ENCODE assay signal across 12 cellular contexts in the genomic region with DNA sequence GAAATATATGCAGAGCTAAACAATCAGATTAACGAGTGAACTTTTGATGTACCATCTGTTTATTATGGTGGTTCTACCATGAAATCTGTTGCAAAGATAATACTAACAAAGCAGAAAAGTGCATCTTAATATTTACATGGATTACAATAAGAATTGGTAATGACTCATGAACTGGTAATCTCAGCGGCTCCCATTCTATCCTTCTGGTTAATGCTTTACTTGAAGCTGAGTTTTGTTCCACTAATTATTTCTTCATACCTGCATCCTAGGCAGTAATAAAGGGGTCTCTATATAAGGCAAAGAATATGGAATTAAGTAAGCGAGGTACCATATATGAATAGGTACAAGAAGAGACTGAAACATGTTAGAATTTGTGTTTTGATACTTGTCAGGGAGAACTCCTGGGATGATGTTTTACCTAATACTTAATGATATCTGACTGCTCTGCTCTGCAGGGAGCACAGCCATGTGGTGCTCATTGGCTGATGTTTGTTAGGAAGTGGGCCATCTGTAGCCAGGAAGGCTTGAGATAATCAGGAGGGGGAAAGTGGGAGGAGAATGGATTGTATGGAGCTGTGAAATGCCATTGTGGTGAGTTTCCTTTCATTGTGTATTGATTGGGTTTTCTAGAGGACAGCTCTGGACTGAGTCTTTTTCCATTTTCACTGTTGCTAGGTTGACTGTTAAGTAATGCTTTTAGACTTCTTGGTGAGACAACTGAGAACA. TPM values are rescaled to one million over a fixed set of nuclear protein-coding genes. Genes with fewer than 3 reads are reported as not detected.
DNase-seq lines count a peak whose midpoint lies in the region; ATAC-seq, FAIRE-seq and TF ChIP-seq lines count a peak whose summit lies in the region.
"Had no signal": no experiment of that assay in that cellular context is flagged by ENCODE, and none has a peak within 500 bp of the region (broad histone marks: within the 10 kb centered on the region; RNA-seq: fewer than 3 reads in every experiment).

No MANE protein-coding gene starts in this region.

- intact Hi-C loops in Calu3 (cut with micrococcal nuclease; ENCODE audit: unreplicated experiment): loop anchor here (2.0 to 5.0 kb wide), 2 partner anchors 35 to 36 kb away; no protein-coding TSS in a partner anchor
- intact Hi-C loops in HepG2 (cut with micrococcal nuclease; ENCODE audit: unreplicated experiment): no loop called here

- POLR2A ChIA-PET in HepG2 (lab: Yijun Ruan, JAX): no interaction called here

- TF ChIP-seq RAD21 in HepG2 (CRISPR knock-in tag; IDR thresholded peaks at IDR 0.05): no peak

- no peaks in the 10 kb centered on the region for H4K20me1 ChIP-seq in HepG2 (ENCODE audit: insufficient read depth, low read length)

- 0 out of 2 replicates have a peak, but pooled peaks cover 2% of the 10 kb centered on the region for H3K9me3 ChIP-seq in HUES64 (ENCODE audit: insufficient read depth, low read depth, low read length)
- H3K9me3 ChIP-seq in HepG2 (ENCODE audit: low read length): no peaks in the 10 kb centered on the region
- H3K9me3 ChIP-seq: thoracic aorta had no signal

- H3K4me1 ChIP-seq in HUES64 (ENCODE audit: insufficient read depth, low read length): peaks cover 28% of the 10 kb centered on the region
- H3K4me1 ChIP-seq in HepG2 (ENCODE audit: insufficient read depth, low read length): no peaks in the 10 kb centered on the region

- peak; percentile 46 for DNase-seq in Calu3
- peak; percentile 87 for DNase-seq in choroid plexus epithelial cell (ENCODE audit: low read depth)
- DNase-seq in HepG2 (ENCODE audit: low spot score): peak; percentile 12
- no peak for DNase-seq in NAMALWA (ENCODE audit: low spot score)
- no peak for DNase-seq in pons (ENCODE audit: low spot score)
- DNase-seq: NCI-H1092 had no signal

- no peaks in the 10 kb centered on the region for H3K27me3 Mint-ChIP-seq in Calu3 (ENCODE audit: unreplicated experiment)

- WGBS in HUES64: 57% methylated on average over 3 of the region's 3 CpGs
- WGBS in HepG2 (ENCODE audit: low lambda C conversion rate): 79% methylated on average over 3 of the region's 3 CpGs

- H3K27ac ChIP-seq in HUES64 (ENCODE audit: low read depth, low read length) (peak overlapping the region; percentile 79), HepG2 (ENCODE audit: extremely low read length, insufficient read depth, low read length) (no peak overlapping the region)
- H3K27ac ChIP-seq: thoracic aorta had no signal

- CTCF ChIA-PET in Calu3 (lab: Charles Lee) (interaction anchor here (0.6 to 1.3 kb wide), 4 partner anchors 34 to 1469 kb away, joined by 3 to 8 read pairs (median 6); no protein-coding TSS in a partner anchor), HepG2 (lab: Yijun Ruan, JAX; ENCODE audit: low intra/inter-chr PET ratio, low total read pairs) (no interaction called here)

- H3K27me3 ChIP-seq in HUES64 (ENCODE audit: insufficient read depth, low read length): no peaks in the 10 kb centered on the region
- H3K27me3 ChIP-seq in HepG2 (ENCODE audit: control insufficient read depth in 1 of 2, insufficient read depth in 2 of 2, low read length in 2 of 2): no peaks in the 10 kb centered on the region

- no peak overlapping the region for H3K4me2 ChIP-seq in HepG2 (ENCODE audit: low read depth, low read length)

- FAIRE-seq in HepG2 (lab: Jason Lieb, UNC): peak; percentile 18
- FAIRE-seq: colon had no signal

- H3K79me2 ChIP-seq in HepG2 (ENCODE audit: insufficient read depth, low read length): no peaks in the 10 kb centered on the region

- peaks cover 33% of the 10 kb centered on the region for H3K4me1 Mint-ChIP-seq in Calu3 (ENCODE audit: low read depth, unreplicated experiment)

- H2AFZ ChIP-seq in HepG2 (ENCODE audit: low read length): no peak overlapping the region

- peak overlapping the region; percentile 42 for H3K9ac ChIP-seq in HUES64 (ENCODE audit: low read depth, low read length)
- no peak overlapping the region for H3K9ac ChIP-seq in HepG2 (ENCODE audit: insufficient read depth, low read depth, low read length)

- peak overlapping the region; percentile 84 for H3K27ac Mint-ChIP-seq in Calu3 (ENCODE audit: unreplicated experiment)

- H3K4me3 ChIP-seq in HUES64 (ENCODE audit: low read length) (no peak overlapping the region), choroid plexus epithelial cell (ENCODE audit: low read depth, low read length) (no peak overlapping the region), HepG2 (replicated peaks in 1 of 3; ENCODE audit: insufficient read depth in 1 of 3, low read depth in 2 of 3, low read length in 3 of 3) (no peak overlapping the region)
- H3K4me3 ChIP-seq: lung, thoracic aorta had no signal

- peaks cover 2% of the 10 kb centered on the region for H3K9me3 Mint-ChIP-seq in Calu3 (ENCODE audit: low read depth, unreplicated experiment)

- ATAC-seq in HepG2: peak; percentile 41
- ATAC-seq in HG03457 (IDR thresholded peaks at IDR 0.05; ENCODE audit: unreplicated experiment): no peak
- ATAC-seq in HG03108 (IDR thresholded peaks at IDR 0.05; ENCODE audit: unreplicated experiment): no peak

- H3K36me3 Mint-ChIP-seq in Calu3 (ENCODE audit: insufficient read depth, unreplicated experiment): peaks cover 9% of the 10 kb centered on the region

- no peak for TF ChIP-seq POLR2A in HepG2 (IDR thresholded peaks at IDR 0.05; ENCODE audit: insufficient read depth in 1 of 2, low read depth in 2 of 2, low read length in 2 of 2)

- no peaks in the 10 kb centered on the region for H3K36me3 ChIP-seq in HUES64 (ENCODE audit: insufficient read depth, low read length)
- H3K36me3 ChIP-seq in HepG2 (replicated peaks in 1 of 2; ENCODE audit: control insufficient read depth in 1 of 2, insufficient read depth in 2 of 2, low read length in 2 of 2): no peaks in the 10 kb centered on the region
- H3K36me3 ChIP-seq: thoracic aorta had no signal

- in situ Hi-C loops in HepG2 (cut with HindIII; ENCODE audit: extremely low pct_ligation_motif_present, low pct_unique_long_range_greater_than_20kb): no loop called here

- H3K4me3 Mint-ChIP-seq in Calu3 (ENCODE audit: low read depth, unreplicated experiment): peak overlapping the region; percentile 45

- BruUV-seq in Calu3 (replicated peaks; lab: Mats Ljungman, UMichigan): no TSS peak
- BruUV-seq in HepG2 (replicated peaks; lab: Mats Ljungman, UMichigan): no TSS peak

- TF ChIP-seq CTCF in Calu3 (IDR thresholded peaks at IDR 0.05; ENCODE audit: unreplicated experiment): no peak
- TF ChIP-seq CTCF in choroid plexus epithelial cell (conservative IDR thresholded peaks at IDR 0.05; ENCODE audit: low read depth, low read length): no peak
- TF ChIP-seq CTCF in HepG2 (CRISPR knock-in tag; IDR thresholded peaks at IDR 0.05): no peak

- TF ChIP-seq EP300 in HepG2 (IDR thresholded peaks at IDR 0.05; ENCODE audit: low read depth in 2 of 2, low read length in 2 of 2): no peak
- TF ChIP-seq EP300 in HepG2 (CRISPR knock-in tag; IDR thresholded peaks at IDR 0.05; ENCODE audit: borderline replicate concordance): no peak

TF ChIP-seq in HepG2, 621 proteins besides CTCF, POLR2A, EP300 and RAD21 (continues in another document):
- TF ChIP-seq NFKBIZ (CRISPR knock-in tag; IDR thresholded peaks at IDR 0.05) (no peak), ZFAT (CRISPR knock-in tag; conservative IDR thresholded peaks at IDR 0.05) (no peak), POLR2G (IDR thresholded peaks at IDR 0.05; ENCODE audit: low read depth, low read length) (no peak)
- TF ChIP-seq, protein P1, sequence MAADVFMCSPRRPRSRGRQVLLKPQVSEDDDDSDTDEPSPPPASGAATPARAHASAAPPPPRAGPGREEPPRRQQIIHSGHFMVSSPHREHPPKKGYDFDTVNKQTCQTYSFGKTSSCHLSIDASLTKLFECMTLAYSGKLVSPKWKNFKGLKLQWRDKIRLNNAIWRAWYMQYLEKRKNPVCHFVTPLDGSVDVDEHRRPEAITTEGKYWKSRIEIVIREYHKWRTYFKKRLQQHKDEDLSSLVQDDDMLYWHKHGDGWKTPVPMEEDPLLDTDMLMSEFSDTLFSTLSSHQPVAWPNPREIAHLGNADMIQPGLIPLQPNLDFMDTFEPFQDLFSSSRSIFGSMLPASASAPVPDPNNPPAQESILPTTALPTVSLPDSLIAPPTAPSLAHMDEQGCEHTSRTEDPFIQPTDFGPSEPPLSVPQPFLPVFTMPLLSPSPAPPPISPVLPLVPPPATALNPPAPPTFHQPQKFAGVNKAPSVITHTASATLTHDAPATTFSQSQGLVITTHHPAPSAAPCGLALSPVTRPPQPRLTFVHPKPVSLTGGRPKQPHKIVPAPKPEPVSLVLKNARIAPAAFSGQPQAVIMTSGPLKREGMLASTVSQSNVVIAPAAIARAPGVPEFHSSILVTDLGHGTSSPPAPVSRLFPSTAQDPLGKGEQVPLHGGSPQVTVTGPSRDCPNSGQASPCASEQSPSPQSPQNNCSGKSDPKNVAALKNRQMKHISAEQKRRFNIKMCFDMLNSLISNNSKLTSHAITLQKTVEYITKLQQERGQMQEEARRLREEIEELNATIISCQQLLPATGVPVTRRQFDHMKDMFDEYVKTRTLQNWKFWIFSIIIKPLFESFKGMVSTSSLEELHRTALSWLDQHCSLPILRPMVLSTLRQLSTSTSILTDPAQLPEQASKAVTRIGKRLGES (CRISPR knock-in tag; IDR thresholded peaks at IDR 0.05; ENCODE audit: borderline replicate concordance): no peak

RNA-seq across cellular contexts. Expression of a gene that starts 52.6 kb away (rescaled TPM):
- total RNA-seq in Calu3 (2022) (8.3 and 13.0 TPM in 2 replicates), HepG2 (2016; rRNA removed; fragmentation: Illumina TruSeq; extraction: Trizol) (33.6 and 48.4 TPM in 2 replicates)
- 16.8 TPM for polyA plus RNA-seq in HUES64 (2013, experiment 1 of 2)
- 16.6 TPM for polyA plus RNA-seq in HUES64 (2013, experiment 2 of 2)
- 18.3 and 21.7 TPM in 2 replicates for total RNA-seq in HepG2 (2016; cell fraction: cytosol; rRNA removed; fragmentation: Illumina TruSeq; extraction: Trizol; ENCODE audit: low read depth)
- 36.2 and 45.7 TPM in 2 replicates for total RNA-seq in HepG2 (2016; cell fraction: insoluble cytoplasmic fraction; rRNA removed; fragmentation: Illumina TruSeq; extraction: Trizol)
- 39.5 and 42.7 TPM in 2 replicates for total RNA-seq in HepG2 (2016; cell fraction: membrane; rRNA removed; fragmentation: Illumina TruSeq; extraction: Trizol)
- 16.9 and 22.6 TPM in 2 replicates for total RNA-seq in HepG2 (2016; cell fraction: nucleus; rRNA removed; fragmentation: Illumina TruSeq; extraction: Trizol)
- 3.5 and 5.1 TPM in 2 replicates for polyA plus RNA-seq in HepG2 (2011; rRNA removed)
- polyA plus RNA-seq in HepG2 (2011; cell fraction: cytosol; rRNA removed): 3.0 and 3.9 TPM in 2 replicates
- 1.6 and 1.8 TPM in 2 replicates for polyA plus RNA-seq in HepG2 (2011; cell fraction: nucleus; rRNA removed)
- 4.5 and 5.8 TPM in 2 replicates for polyA plus RNA-seq in HepG2 (2012)
- polyA plus RNA-seq in HepG2 (2016; cell fraction: cytosol; fragmentation: Illumina TruSeq; extraction: Trizol; ENCODE audit: low read depth): 14.9 and 18.7 TPM in 2 replicates
- 28.6 and 35.3 TPM in 2 replicates for polyA plus RNA-seq in HepG2 (2016; cell fraction: insoluble cytoplasmic fraction; fragmentation: Illumina TruSeq; extraction: Trizol; ENCODE audit: low read depth)
- 23.6 and 28.6 TPM in 2 replicates for polyA plus RNA-seq in HepG2 (2016; cell fraction: membrane; fragmentation: Illumina TruSeq; extraction: Trizol; ENCODE audit: low read depth)
- 13.3 and 14.0 TPM in 2 replicates for polyA plus RNA-seq in HepG2 (2016; cell fraction: nucleus; fragmentation: Illumina TruSeq; extraction: Trizol; ENCODE audit: insufficient read depth, low read depth)
- 7.3 and 29.0 TPM in 2 replicates for polyA minus RNA-seq in HepG2 (2011; rRNA and poly(A)+ RNA removed; ENCODE audit: low replicate concordance)
- polyA minus RNA-seq in HepG2 (2011; cell fraction: cytosol; rRNA and poly(A)+ RNA removed): 3.5 and 4.1 TPM in 2 replicates
- 7.3 and 9.3 TPM in 2 replicates for polyA minus RNA-seq in HepG2 (2011; cell fraction: nucleus; rRNA and poly(A)+ RNA removed)

Comparison
In these comparisons a context has a peak if more than half of its experiments do, and no peak if none do; other contexts are left out.
1. DNase-seq: peak in Calu3 (single experiment), choroid plexus epithelial cell (single experiment) and HepG2 (single experiment); none in NAMALWA (single experiment) and pons (single experiment).